In the genomic region with DNA sequence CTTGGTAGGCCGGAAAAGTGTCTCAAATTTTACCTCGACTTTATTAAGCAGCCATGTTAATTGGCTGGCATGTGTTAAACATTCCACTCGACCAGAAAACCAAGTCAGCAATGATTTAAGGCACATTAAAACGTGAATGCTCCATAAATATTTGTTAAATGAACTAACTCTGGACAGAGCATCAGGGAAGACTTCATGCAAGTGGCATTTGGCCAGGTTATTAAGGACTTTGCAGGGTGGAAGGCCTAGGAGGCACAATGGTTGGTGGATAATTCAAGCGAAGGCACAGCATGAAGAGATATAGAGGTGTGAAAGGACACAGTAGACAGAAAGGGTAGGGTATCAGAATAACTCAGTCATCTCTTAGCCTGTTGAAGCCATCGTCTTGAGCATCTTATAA, we compare ENCODE assay signal across 13 cellular contexts. TPM values are rescaled to one million over a fixed set of nuclear protein-coding genes. Genes with fewer than 3 reads are reported as not detected.
A peak's percentile ranks its signal among the peaks of the same experiment; 100 is the strongest.
DNase-seq lines count a peak whose midpoint lies in the region; ATAC-seq, FAIRE-seq and TF ChIP-seq lines count a peak whose summit lies in the region.
"Had no signal": no experiment of that assay in that cellular context is flagged by ENCODE, and none has a peak within 500 bp of the region (broad histone marks: within the 10 kb centered on the region; RNA-seq: fewer than 3 reads in every experiment).

No MANE protein-coding gene starts in this region.

- peak overlapping the region in 1 of 2 donors; percentile 72 for H3K27ac ChIP-seq in breast epithelium
- H3K27ac ChIP-seq in K562 (ENCODE audit: extremely low read depth, low read depth, low read length), result peak overlapping the region; percentile 12; the same call in 1 of the 3 replicates
- peak overlapping the region; percentile 13 for H3K27ac ChIP-seq in vagina

- intact Hi-C loops in MCF 10A (cut with micrococcal nuclease) (loop anchor here (1.0 to 2.0 kb wide), 3 partner anchors 17 to 34 kb away; a partner anchor contains a TSS), breast epithelium (cut with DNase I; ENCODE audit: low total_unique reads) (loop anchor here (5.0 kb wide), 1 partner anchor 438 kb away; no protein-coding TSS in a partner anchor), K562 (cut with micrococcal nuclease) (no loop called here), vagina (cut with DNase I) (no loop called here), posterior vena cava (cut with DNase I) (no loop called here)

- H3K9me3 Mint-ChIP-seq in MCF 10A (ENCODE audit: unreplicated experiment), result no peaks in the 10 kb centered on the region
- H3K9me3 Mint-ChIP-seq in mesothelial cell of epicardium, result no peaks in the 10 kb centered on the region

- no peak overlapping the region for H3K4me2 ChIP-seq in K562 (ENCODE audit: insufficient read depth, low read length)

- H3K9ac ChIP-seq in K562 (ENCODE audit: insufficient read depth in 1 of 2, low read depth in 2 of 2, low read length in 2 of 2), result no peak overlapping the region; a peak in 1 of 4 replicates

- POLR2A ChIA-PET in MCF 10A (lab: Yijun Ruan, JAX), result interaction anchor here (0.6 to 5.7 kb wide), 4 partner anchors 10 to 111 kb away, joined by 3 to 61 read pairs (median 12); a partner anchor contains a TSS
- POLR2A ChIA-PET in K562 (lab: Yijun Ruan, JAX), result interaction anchor here (1.4 to 1.5 kb wide), 2 partner anchors 12 to 15 kb away, joined by 4 to 8 read pairs; no protein-coding TSS in a partner anchor

- no peak for TF ChIP-seq RAD21 in K562 (CRISPR knock-in tag; conservative IDR thresholded peaks at IDR 0.05 in 1 of 2, IDR thresholded peaks at IDR 0.05 in 1 of 2)

- H3K27ac Mint-ChIP-seq in MCF 10A (ENCODE audit: low read depth, unreplicated experiment), result peak overlapping the region; percentile 79
- H3K27ac Mint-ChIP-seq in mesothelial cell of epicardium, result peak overlapping the region; percentile 57

- TF ChIP-seq CTCF in MCF 10A (IDR thresholded peaks at IDR 0.05; ENCODE audit: unreplicated experiment) (no peak), breast epithelium (IDR thresholded peaks at IDR 0.05) (no peak), K562 (IDR thresholded peaks at IDR 0.05 in 2 of 3, conservative IDR thresholded peaks at IDR 0.05 in 1 of 3; ENCODE audit: insufficient read depth in 2 of 3, low read depth in 1 of 3, low read length in 3 of 3) (no peak), mesothelial cell of epicardium (IDR thresholded peaks at IDR 0.05; ENCODE audit: unreplicated experiment) (no peak), vagina (IDR thresholded peaks at IDR 0.05) (no peak)

- H3K9me1 ChIP-seq in K562 (ENCODE audit: control insufficient read depth, insufficient read depth, low read length), result no peaks in the 10 kb centered on the region

- H2AFZ ChIP-seq in K562 (ENCODE audit: low read depth, low read length), result no peak overlapping the region

- H3K36me3 ChIP-seq in breast epithelium, result no peaks in the 10 kb centered on the region
- peaks cover 32% of the 10 kb centered on the region for H3K36me3 ChIP-seq in K562 (ENCODE audit: control insufficient read depth, insufficient read depth, low read length)
- no peaks in the 10 kb centered on the region for H3K36me3 ChIP-seq in vagina

- H3K9me3 ChIP-seq in breast epithelium (no peaks in the 10 kb centered on the region), K562 (replicated peaks; ENCODE audit: control insufficient read depth, insufficient read depth, low read depth, low read length) (no peaks in the 10 kb centered on the region), vagina (no peaks in the 10 kb centered on the region)

- H4K20me1 ChIP-seq in K562 (replicated peaks; ENCODE audit: control insufficient read depth, insufficient read depth, low read length), result peaks cover 26% of the 10 kb centered on the region

- no peak overlapping the region for H3K4me3 ChIP-seq in breast epithelium
- no peak overlapping the region for H3K4me3 ChIP-seq in K562
- H3K4me3 ChIP-seq in vagina, result no peak overlapping the region

- 54% methylated on average over 6 of the region's 6 CpGs for WGBS in K562 (ENCODE audit: insufficient coverage, low coverage, missing lambda C conversion rate)

- no peak for TF ChIP-seq EP300 in K562 (IDR thresholded peaks at IDR 0.05; ENCODE audit: low read length)

- peaks cover 58% of the 10 kb centered on the region for H3K4me1 Mint-ChIP-seq in MCF 10A (ENCODE audit: insufficient read depth, unreplicated experiment)
- peaks cover 46% of the 10 kb centered on the region for H3K4me1 Mint-ChIP-seq in mesothelial cell of epicardium

- H3K27me3 ChIP-seq in breast epithelium (no peaks in the 10 kb centered on the region), K562 (ENCODE audit: control insufficient read depth in 2 of 2, insufficient read depth in 2 of 2, low read length in 2 of 2) (no peaks in the 10 kb centered on the region), vagina (no peaks in the 10 kb centered on the region)

- H3K4me3 Mint-ChIP-seq in MCF 10A (ENCODE audit: unreplicated experiment) (no peak overlapping the region), mesothelial cell of epicardium (no peak overlapping the region)
- H3K4me3 Mint-ChIP-seq: activated naive CD8-positive, alpha-beta T cell had no signal

- peaks cover 100% of the 10 kb centered on the region for H3K79me2 ChIP-seq in K562 (ENCODE audit: control insufficient read depth, insufficient read depth, low read length)

- no peak for FAIRE-seq in K562 (lab: Jason Lieb, UNC)

- ATAC-seq in K562 (peak; percentile 6), HG02763 (IDR thresholded peaks at IDR 0.05; ENCODE audit: unreplicated experiment) (no peak)
- ATAC-seq: activated CD4-positive, CD25-positive, alpha-beta regulatory T cell treated with anti-CD3 and anti-CD28 coated beads, Interleukin-2, amount 50 U/mL, for 24 hours had no signal

- H3K36me3 Mint-ChIP-seq in MCF 10A (ENCODE audit: insufficient read depth, unreplicated experiment) (peaks cover 6% of the 10 kb centered on the region), mesothelial cell of epicardium (peaks cover 2% of the 10 kb centered on the region)

- H3K4me1 ChIP-seq in breast epithelium, result peaks cover 0 to 8% of the 10 kb centered on the region in 2 donors
- H3K4me1 ChIP-seq in K562 (replicated peaks in 1 of 2; ENCODE audit: control insufficient read depth in 2 of 2, insufficient read depth in 2 of 2, low read length in 2 of 2), result peaks cover 14 to 46% of the 10 kb centered on the region in 2 experiments
- H3K4me1 ChIP-seq in vagina, result peaks cover 52% of the 10 kb centered on the region

- in situ Hi-C loops in K562 (cut with MboI), result no loop called here

- no TSS peak for BruUV-seq in MCF 10A (replicated peaks; lab: Mats Ljungman, UMichigan)
- BruUV-seq in K562 (replicated peaks; lab: Mats Ljungman, UMichigan), result no TSS peak

- CTCF ChIA-PET in MCF 10A (lab: Yijun Ruan, JAX) (interaction anchor here (1.0 to 1.3 kb wide), 3 partner anchors 25 to 157 kb away, joined by 3 to 4 read pairs (median 4); no protein-coding TSS in a partner anchor), K562 (lab: Yijun Ruan, JAX; ENCODE audit: low intra/inter-chr PET ratio) (no interaction called here)

- TF ChIP-seq POLR2A in breast epithelium (IDR thresholded peaks at IDR 0.05) (no peak), K562 (conservative IDR thresholded peaks at IDR 0.05) (no peak), vagina (IDR thresholded peaks at IDR 0.05) (no peak)

- H3K27me3 Mint-ChIP-seq in MCF 10A (ENCODE audit: insufficient read depth, unreplicated experiment) (no peaks in the 10 kb centered on the region), mesothelial cell of epicardium (ENCODE audit: low read depth) (no peaks in the 10 kb centered on the region)
- H3K27me3 Mint-ChIP-seq: activated naive CD8-positive, alpha-beta T cell had no signal

- DNase-seq in MCF 10A (ENCODE audit: unreplicated experiment), result no peak
- DNase-seq in breast epithelium (ENCODE audit: low spot score in 2 of 2), result no peak
- DNase-seq in K562 (ENCODE audit: extremely low read depth in 1 of 4, low spot score in 3 of 4), result no peak
- DNase-seq in mesothelial cell of epicardium (ENCODE audit: low spot score in 2 of 2, unreplicated experiment in 2 of 2), result no peak
- no peak for DNase-seq in vagina (ENCODE audit: extremely low spot score in 2 of 2)
- no peak for DNase-seq in SW480 (ENCODE audit: low spot score)
- DNase-seq in posterior vena cava (ENCODE audit: low spot score), result no peak
- DNase-seq: effector CD4-positive, alpha-beta T cell; hippocampal formation; RPMI8226 had no signal

TF ChIP-seq in K562, 482 proteins besides CTCF, POLR2A, EP300 and RAD21 (continues in another document):
- TF ChIP-seq ZNF785 (CRISPR knock-in tag; IDR thresholded peaks at IDR 0.05) (no peak), ZNF408 (CRISPR knock-in tag; IDR thresholded peaks at IDR 0.05; ENCODE audit: low read depth) (no peak)
- TF ChIP-seq, protein P1, sequence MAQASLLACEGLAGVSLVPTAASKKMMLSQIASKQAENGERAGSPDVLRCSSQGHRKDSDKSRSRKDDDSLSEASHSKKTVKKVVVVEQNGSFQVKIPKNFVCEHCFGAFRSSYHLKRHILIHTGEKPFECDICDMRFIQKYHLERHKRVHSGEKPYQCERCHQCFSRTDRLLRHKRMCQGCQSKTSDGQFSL (CRISPR knock-in tag; IDR thresholded peaks at IDR 0.05), result no peak
- TF ChIP-seq, protein P1 (tag; IDR thresholded peaks at IDR 0.05), result no peak

RNA-seq across cellular contexts. Expression of a gene that starts 23.0 kb away (rescaled TPM):
- total RNA-seq in MCF 10A (2022) (56.6 and 58.3 TPM in 2 replicates), breast epithelium (100 to 1,000 TPM; 245 to 427 (median 272) TPM), K562 (2014; rRNA removed) (70.6 and 80.6 TPM in 2 replicates), K562 (2014; rRNA removed; fragmentation: Illumina TruSeq; extraction: Trizol) (131 and 151 TPM in 2 replicates), K562 (2015; rRNA removed; fragmentation: Illumina TruSeq; extraction: Trizol) (122 and 132 TPM in 2 replicates), K562 (2021) (134 and 151 TPM in 2 replicates), mesothelial cell of epicardium (109 to 113 TPM (median 110 TPM) in 3 replicates), vagina (42.5 TPM), posterior vena cava (10 to 100 TPM; 52.2 to 54.0 TPM)
- 254 and 349 TPM in 2 replicates for total RNA-seq in K562 (2011; cell fraction: chromatin; rRNA removed; ENCODE audit: low replicate concordance)
- total RNA-seq in K562 (2011; cell fraction: nucleolus; rRNA removed), result 242 and 277 TPM in 2 replicates
- total RNA-seq in K562 (2011; cell fraction: nucleoplasm; rRNA removed), result 310 and 344 TPM in 2 replicates
- polyA plus RNA-seq in K562 (2011; rRNA removed) (245 TPM in 2 replicates), K562 (2014; fragmentation: Illumina TruSeq; extraction: Trizol) (150 and 172 TPM in 2 replicates), K562 (2014; fragmentation: Nextera tagmentation; extraction: Ambion mirVana) (100 to 1,000 TPM; 124 to 148 TPM), K562 (2014; rRNA removed) (107 and 109 TPM in 2 replicates)
- polyA plus RNA-seq in K562 (2011; cell fraction: cytosol; rRNA removed), result 106 and 186 TPM in 2 replicates
- polyA plus RNA-seq in K562 (2011; cell fraction: nucleus; rRNA removed), result 434 and 508 TPM in 2 replicates
- 143 and 177 TPM in 2 replicates for polyA plus RNA-seq in K562 (2012)
- polyA minus RNA-seq in K562 (2011; rRNA and poly(A)+ RNA removed), result 294 and 362 TPM in 2 replicates
- polyA minus RNA-seq in K562 (2011; cell fraction: cytosol; rRNA and poly(A)+ RNA removed), result 132 and 149 TPM in 2 replicates
- 163 and 262 TPM in 2 replicates for polyA minus RNA-seq in K562 (2011; cell fraction: nucleus; rRNA and poly(A)+ RNA removed)

Comparison
In these comparisons a context has a peak if more than half of its experiments do, and no peak if none do; other contexts are left out.
1. intact Hi-C loops: an anchor here in MCF 10A (1.0 to 2.0 kb wide) and breast epithelium (5.0 kb wide); none called in K562, vagina and posterior vena cava.